Comparison of ENCODE assay signal across 14 cellular contexts in genomic region chr17:413706-414440, GRCh38. TPM values are rescaled to one million over a fixed set of nuclear protein-coding genes. Genes with fewer than 3 reads are reported as not detected.
DNase-seq lines count a peak whose midpoint lies in the region; ATAC-seq and TF ChIP-seq lines count a peak whose summit lies in the region.
"Had no signal": no experiment of that assay in that cellular context is flagged by ENCODE, and none has a peak within 500 bp of the region (broad histone marks: within the 10 kb centered on the region; RNA-seq: fewer than 3 reads in every experiment).

No MANE protein-coding gene starts in this region.

- peak overlapping the region; percentile 74 for H3K4me3 Mint-ChIP-seq in activated CD4-positive, alpha-beta T cell treated with anti-CD3 and anti-CD28 coated beads for 36 hours
- H3K4me3 Mint-ChIP-seq in activated T-helper 2 cell treated with anti-CD3 and anti-CD28 coated beads, Interferon-gamma antibody, Interleukin-2, Interleukin-4, amounts not matched to agents 10 μg/mL and 5 μg/mL and 100 μg/mL, durations not matched to agents 14 hours and 24 hours and 36 hours (ENCODE audit: low read depth), result peak overlapping the region; percentile 96
- H3K4me3 Mint-ChIP-seq in natural killer cell, result peak overlapping the region; percentile 79

- no peak overlapping the region for H3K23ac ChIP-seq in neuronal stem cell (ENCODE audit: low read depth, low read length, poor library complexity)

- no peaks in the 10 kb centered on the region for H3K79me1 ChIP-seq in neuronal stem cell (ENCODE audit: low read depth, low read length)

- H3K9ac ChIP-seq in neuronal stem cell (ENCODE audit: low read depth, low read length, poor library complexity), result no peak overlapping the region

- no peak overlapping the region for H2BK15ac ChIP-seq in neuronal stem cell (ENCODE audit: low read length)

- TF ChIP-seq CTCF in natural killer cell (IDR thresholded peaks at IDR 0.05), result no peak

- H3K4ac ChIP-seq in neuronal stem cell (ENCODE audit: low read length), result no peak overlapping the region

- CTCF ChIA-PET in activated CD4-positive, alpha-beta T cell treated with anti-CD3 and anti-CD28 coated beads for 36 hours (lab: Charles Lee), result interaction anchor here (1.0 to 2.5 kb wide), 3 partner anchors 287 to 567 kb away, joined by 3 to 12 read pairs (median 6); no protein-coding TSS in a partner anchor

- H3K36me3 Mint-ChIP-seq in activated CD4-positive, alpha-beta T cell treated with anti-CD3 and anti-CD28 coated beads for 36 hours (ENCODE audit: low read depth), result peaks cover 32% of the 10 kb centered on the region
- peaks cover 52% of the 10 kb centered on the region for H3K36me3 Mint-ChIP-seq in activated T-helper 2 cell treated with anti-CD3 and anti-CD28 coated beads, Interferon-gamma antibody, Interleukin-2, Interleukin-4, amounts not matched to agents 10 μg/mL and 5 μg/mL and 100 μg/mL, durations not matched to agents 14 hours and 24 hours and 36 hours (ENCODE audit: low read depth)
- no peaks in the 10 kb centered on the region for H3K36me3 Mint-ChIP-seq in natural killer cell

- H2BK5ac ChIP-seq in neuronal stem cell (ENCODE audit: low read length), result no peak overlapping the region

- no CpG with 5 or more reads among the region's 26 CpGs for WGBS in neuronal stem cell (ENCODE audit: extremely low coverage in 2 of 2, insufficient read length in 2 of 2, insufficient replicate concordance in 1 of 2), 2 donors

- ATAC-seq in activated CD4-positive, alpha-beta T cell treated with anti-CD3 and anti-CD28 coated beads for 36 hours, result no peak
- ATAC-seq in natural killer cell (no peak), GM18498 (IDR thresholded peaks at IDR 0.05; ENCODE audit: unreplicated experiment) (no peak)
- ATAC-seq: mucosa of descending colon, psoas muscle had no signal

- POLR2A ChIA-PET in activated CD4-positive, alpha-beta T cell treated with anti-CD3 and anti-CD28 coated beads for 36 hours (lab: Charles Lee), result no interaction called here

- no peak overlapping the region for H4K91ac ChIP-seq in neuronal stem cell (ENCODE audit: low read depth, low read length, poor library complexity)

- H3K9me3 ChIP-seq in KOPT-K1 (ENCODE audit: insufficient read depth, low read length, poor library complexity, severe bottlenecking) (no peaks in the 10 kb centered on the region), neuronal stem cell (replicated peaks in 1 of 2; ENCODE audit: control insufficient read depth in 2 of 2, insufficient read depth in 1 of 2, low read depth in 1 of 2, low read length in 2 of 2) (peaks cover 0 to 5% of the 10 kb centered on the region in 2 donors)
- H3K9me3 ChIP-seq: mucosa of descending colon, psoas muscle had no signal

- no peak overlapping the region for H3K14ac ChIP-seq in neuronal stem cell (ENCODE audit: low read length)

- DNase-seq in activated CD4-positive, alpha-beta T cell treated with anti-CD3 and anti-CD28 coated beads for 36 hours, result peak; percentile 48
- DNase-seq in activated CD4-positive, alpha-beta T cell treated with anti-CD3 and anti-CD28 coated beads for 1 hour, result no peak
- no peak for DNase-seq in activated T-helper 2 cell treated with anti-CD3 and anti-CD28 coated beads, Interferon-gamma antibody, Interleukin-2, Interleukin-4, amounts not matched to agents 10 μg/mL and 5 μg/mL and 100 μg/mL, durations not matched to agents 14 hours and 24 hours and 36 hours (ENCODE audit: low spot score)
- DNase-seq in natural killer cell, result no peak
- DNase-seq in neuronal stem cell (ENCODE audit: low spot score), result no peak
- no peak for DNase-seq in NCI-H82 (lab: John Stamatoyannopoulos, UW)
- DNase-seq: mucosa of descending colon, NCI-H1105, NCI-H226, psoas muscle had no signal

- H3K27me3 ChIP-seq in neuronal stem cell (ENCODE audit: control insufficient read depth in 3 of 3, insufficient read depth in 3 of 3, low read depth in 1 of 3, low read length in 3 of 3), result no peaks in the 10 kb centered on the region

- H3K4me3 ChIP-seq in neuronal stem cell (ENCODE audit: low read length in 2 of 2), result no peak overlapping the region
- H3K4me3 ChIP-seq: mucosa of descending colon, psoas muscle, SK-N-MC had no signal

- no peak overlapping the region for H3K4me2 ChIP-seq in neuronal stem cell (ENCODE audit: insufficient read depth, low read length, poor library complexity, severe bottlenecking)

- H2AK5ac ChIP-seq in neuronal stem cell (ENCODE audit: low read depth, low read length), result no peak overlapping the region

- H3K36me3 ChIP-seq in KOPT-K1 (ENCODE audit: insufficient read depth, low read length) (peaks cover 16% of the 10 kb centered on the region; the same call in 1 of the 2 replicates), neuronal stem cell (replicated peaks in 1 of 2; ENCODE audit: control insufficient read depth in 2 of 2, insufficient read depth in 2 of 2, low read length in 2 of 2) (peaks cover 3 to 9% of the 10 kb centered on the region in 2 donors)

- H2AFZ ChIP-seq in neuronal stem cell (ENCODE audit: low read length), result no peak overlapping the region

- H2BK12ac ChIP-seq in neuronal stem cell (ENCODE audit: low read length), result no peak overlapping the region

- H3K9me3 Mint-ChIP-seq in activated CD4-positive, alpha-beta T cell treated with anti-CD3 and anti-CD28 coated beads for 36 hours (ENCODE audit: low read depth), result no peaks in the 10 kb centered on the region
- no peaks in the 10 kb centered on the region for H3K9me3 Mint-ChIP-seq in activated T-helper 2 cell treated with anti-CD3 and anti-CD28 coated beads, Interferon-gamma antibody, Interleukin-2, Interleukin-4, amounts not matched to agents 10 μg/mL and 5 μg/mL and 100 μg/mL, durations not matched to agents 14 hours and 24 hours and 36 hours
- no peaks in the 10 kb centered on the region for H3K9me3 Mint-ChIP-seq in natural killer cell

- no peak overlapping the region for H4K8ac ChIP-seq in neuronal stem cell (ENCODE audit: low read depth, low read length)

- peaks cover 9 to 10% of the 10 kb centered on the region in 2 donors for H3K4me1 ChIP-seq in neuronal stem cell (ENCODE audit: control insufficient read depth in 2 of 2, insufficient read depth in 1 of 2, low read depth in 1 of 2, low read length in 2 of 2)

- H3K27me3 Mint-ChIP-seq in activated CD4-positive, alpha-beta T cell treated with anti-CD3 and anti-CD28 coated beads for 36 hours, result peaks cover 2% of the 10 kb centered on the region
- no peaks in the 10 kb centered on the region for H3K27me3 Mint-ChIP-seq in activated T-helper 2 cell treated with anti-CD3 and anti-CD28 coated beads, Interferon-gamma antibody, Interleukin-2, Interleukin-4, amounts not matched to agents 10 μg/mL and 5 μg/mL and 100 μg/mL, durations not matched to agents 14 hours and 24 hours and 36 hours (ENCODE audit: low read depth)
- peaks cover 0 to 3% of the 10 kb centered on the region in 2 donors for H3K27me3 Mint-ChIP-seq in natural killer cell (ENCODE audit: low read depth in 2 of 2)

- peak overlapping the region; percentile 94 for H3K27ac Mint-ChIP-seq in activated CD4-positive, alpha-beta T cell treated with anti-CD3 and anti-CD28 coated beads for 36 hours
- peak overlapping the region; percentile 100 for H3K27ac Mint-ChIP-seq in activated T-helper 2 cell treated with anti-CD3 and anti-CD28 coated beads, Interferon-gamma antibody, Interleukin-2, Interleukin-4, amounts not matched to agents 10 μg/mL and 5 μg/mL and 100 μg/mL, durations not matched to agents 14 hours and 24 hours and 36 hours
- peak overlapping the region; percentile 63 to 84 for H3K27ac Mint-ChIP-seq in natural killer cell

- H3K27ac ChIP-seq in KOPT-K1 (ENCODE audit: low read depth, low read length, poor library complexity, severe bottlenecking), result peak overlapping the region; percentile 41
- H3K27ac ChIP-seq in neuronal stem cell (replicated peaks; ENCODE audit: low read length), result no peak overlapping the region
- H3K27ac ChIP-seq: 22Rv1, psoas muscle, SK-N-MC had no signal

- intact Hi-C loops in activated CD4-positive, alpha-beta T cell treated with anti-CD3 and anti-CD28 coated beads for 36 hours (cut with DNase I, micrococcal nuclease), result loop anchor here (2.0 to 5.0 kb wide), 4 partner anchors 143 to 338 kb away; partner anchors contain the start of gene GEMIN4 (in 1 of the 2)
- intact Hi-C loops in activated T-helper 2 cell treated with anti-CD3 and anti-CD28 coated beads, Interferon-gamma antibody, Interleukin-2, Interleukin-4, amounts not matched to agents 10 μg/mL and 5 μg/mL and 100 μg/mL, durations not matched to agents 14 hours and 24 hours and 36 hours (cut with micrococcal nuclease), result loop anchor here (5.0 kb wide), 4 partner anchors 148 to 568 kb away; partner anchors contain the start of gene GEMIN4
- intact Hi-C loops in natural killer cell (cut with micrococcal nuclease), result loop anchor here (2.0 to 5.0 kb wide), 2 partner anchors 228 to 583 kb away; partner anchors contain the start of gene TIMM22

- H3K18ac ChIP-seq in neuronal stem cell (ENCODE audit: low read length), result no peak overlapping the region

- no peak overlapping the region for H2BK120ac ChIP-seq in neuronal stem cell (ENCODE audit: low read depth, low read length)

- peaks cover 86% of the 10 kb centered on the region for H3K4me1 Mint-ChIP-seq in activated CD4-positive, alpha-beta T cell treated with anti-CD3 and anti-CD28 coated beads for 36 hours
- peaks cover 67% of the 10 kb centered on the region for H3K4me1 Mint-ChIP-seq in activated T-helper 2 cell treated with anti-CD3 and anti-CD28 coated beads, Interferon-gamma antibody, Interleukin-2, Interleukin-4, amounts not matched to agents 10 μg/mL and 5 μg/mL and 100 μg/mL, durations not matched to agents 14 hours and 24 hours and 36 hours (ENCODE audit: low read depth)
- peaks cover 71 to 82% of the 10 kb centered on the region in 2 donors for H3K4me1 Mint-ChIP-seq in natural killer cell

RNA-seq across cellular contexts. Expression of gene RFLNB, which starts 31.9 kb away (rescaled TPM):
- 10 to 100 TPM; 31.0 to 31.8 TPM for total RNA-seq in activated CD4-positive, alpha-beta T cell treated with anti-CD3 and anti-CD28 coated beads for 36 hours
- 130 and 131 TPM in 2 replicates for total RNA-seq in activated T-helper 2 cell treated with anti-CD3 and anti-CD28 coated beads, Interferon-gamma antibody, Interleukin-2, Interleukin-4, amounts not matched to agents 10 μg/mL and 5 μg/mL and 100 μg/mL, durations not matched to agents 14 hours and 24 hours and 36 hours
- total RNA-seq in natural killer cell, result 10 to 100 TPM; 24.1 to 88.1 (median 28.2) TPM
- polyA plus RNA-seq in neuronal stem cell (2013, experiment 1 of 2), result 16.8 TPM
- polyA plus RNA-seq in neuronal stem cell (2013, experiment 2 of 2), result 18.1 TPM
